14 cellular contexts compared by ENCODE assay signal in the genomic region with DNA sequence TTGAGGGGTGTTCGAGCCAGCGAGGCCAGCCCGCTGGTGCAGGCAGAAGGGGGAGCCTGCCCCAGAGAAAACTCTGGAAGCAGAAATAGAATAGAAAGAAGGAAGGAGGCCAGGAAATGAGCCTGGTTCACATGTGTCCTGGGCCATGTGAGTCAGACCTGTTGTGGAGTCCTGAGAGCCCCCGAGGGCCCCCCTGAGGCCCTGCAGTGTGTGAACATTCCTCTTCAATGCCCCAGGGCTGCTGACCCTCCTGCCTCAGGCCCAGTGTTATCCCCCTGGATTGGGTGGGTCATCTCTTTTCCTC. TPM values are rescaled to one million over a fixed set of nuclear protein-coding genes. Genes with fewer than 3 reads are reported as not detected.
DNase-seq lines count a peak whose midpoint lies in the region; ATAC-seq and TF ChIP-seq lines count a peak whose summit lies in the region.
"Had no signal": no experiment of that assay in that cellular context is flagged by ENCODE, and none has a peak within 500 bp of the region (broad histone marks: within the 10 kb centered on the region; RNA-seq: fewer than 3 reads in every experiment).

No MANE protein-coding gene starts in this region.

- no peak for TF ChIP-seq CTCF in colonic mucosa (IDR thresholded peaks at IDR 0.05)

- H3K9ac ChIP-seq in HUES64 (ENCODE audit: low read depth, low read length) (no peak overlapping the region), colonic mucosa (ENCODE audit: low read depth in 2 of 2, low read length in 2 of 2) (peak overlapping the region; percentile 36 to 80)

- H3K9me3 ChIP-seq in HUES64 (ENCODE audit: insufficient read depth, low read depth, low read length): no peaks in the 10 kb centered on the region
- H3K9me3 ChIP-seq in colonic mucosa: no peaks in the 10 kb centered on the region

- intact Hi-C loops in colonic mucosa (cut with DNase I): no loop called here

- H3K4me3 ChIP-seq in HUES64 (ENCODE audit: low read length): no peak overlapping the region
- H3K4me3 ChIP-seq in colonic mucosa: no peak overlapping the region
- H3K4me3 ChIP-seq: K562 had no signal

- H3K36me3 ChIP-seq in HUES64 (ENCODE audit: insufficient read depth, low read length): peaks cover 86% of the 10 kb centered on the region
- peaks cover 5% of the 10 kb centered on the region for H3K36me3 ChIP-seq in colonic mucosa

- ATAC-seq in GM18867 (IDR thresholded peaks at IDR 0.05; ENCODE audit: unreplicated experiment) (no peak), HG02623 (IDR thresholded peaks at IDR 0.05; ENCODE audit: unreplicated experiment) (no peak), HG03571 (IDR thresholded peaks at IDR 0.05; ENCODE audit: unreplicated experiment) (no peak)
- ATAC-seq: K562 had no signal

- H3K27me3 ChIP-seq in HUES64 (ENCODE audit: insufficient read depth, low read length) (no peaks in the 10 kb centered on the region), colonic mucosa (no peaks in the 10 kb centered on the region)

- WGBS in HUES64: 77% methylated on average over 4 of the region's 4 CpGs

- H3K4me1 ChIP-seq in HUES64 (ENCODE audit: insufficient read depth, low read length): peaks cover 5% of the 10 kb centered on the region; the same call in 1 of the 2 replicates
- peaks cover 38% of the 10 kb centered on the region for H3K4me1 ChIP-seq in colonic mucosa

- DNase-seq in colonic mucosa (no peak), lung microvascular endothelial cell (ENCODE audit: low read depth in 2 of 2) (peak; percentile 26 to 46), LoVo (ENCODE audit: low spot score) (no peak)
- DNase-seq: DND-41, erythroblast, NCI-H510A had no signal

- H3K27ac ChIP-seq in HUES64 (ENCODE audit: low read depth, low read length) (peak overlapping the region; percentile 24), colonic mucosa (peak overlapping the region; percentile 84), temporal lobe (ENCODE audit: low read depth, low read length) (peak overlapping the region; percentile 68)

RNA-seq across cellular contexts. Expression of a gene that starts 0.2 kb away (rescaled TPM):
- not detected for polyA plus RNA-seq in HUES64 (2013, experiment 1 of 2)
- polyA plus RNA-seq in HUES64 (2013, experiment 2 of 2): not detected
- not detected for total RNA-seq in colonic mucosa
- total RNA-seq in lung microvascular endothelial cell: not detected in 2 replicates
- total RNA-seq in temporal lobe: not detected
- total RNA-seq: K562; mucosa of gallbladder; T-helper 2 cell treated with Interferon-gamma antibody and Interleukin-4, amounts not matched to agents 100 ng/mL and 5 ng/mL, for 36 hours had no signal
- polyA plus RNA-seq: K562 had no signal

RNA-seq across cellular contexts. Expression of a gene that starts 19.3 kb away (rescaled TPM):
- 30.2 TPM for polyA plus RNA-seq in HUES64 (2013, experiment 1 of 2)
- 32.8 TPM for polyA plus RNA-seq in HUES64 (2013, experiment 2 of 2)
- total RNA-seq in colonic mucosa (100 to 1,000 TPM; 107 to 123 TPM), lung microvascular endothelial cell (0.60 and 1.3 TPM in 2 replicates), temporal lobe (116 TPM)

RNA-seq across cellular contexts. Expression of a gene that starts 36.4 kb away (rescaled TPM):
- 24.3 TPM for polyA plus RNA-seq in HUES64 (2013, experiment 1 of 2)
- polyA plus RNA-seq in HUES64 (2013, experiment 2 of 2): 28.5 TPM
- total RNA-seq in colonic mucosa (100 to 1,000 TPM; 161 to 181 TPM), lung microvascular endothelial cell (6.7 and 10.5 TPM in 2 replicates), temporal lobe (4.9 TPM)

RNA-seq across cellular contexts. Expression of a gene that starts 58.7 kb away (rescaled TPM):
- 16.1 TPM for polyA plus RNA-seq in HUES64 (2013, experiment 1 of 2)
- polyA plus RNA-seq in HUES64 (2013, experiment 2 of 2): 20.5 TPM
- total RNA-seq in colonic mucosa (1 to 10 TPM; 4.8 to 7.0 TPM), lung microvascular endothelial cell (4.4 and 9.3 TPM in 2 replicates), temporal lobe (16.0 TPM)

Comparison
In these comparisons a context has a peak if more than half of its experiments do, and no peak if none do; other contexts are left out.
1. H3K27ac ChIP-seq: peak in every context shown above with its lines; median percentile 84 in colonic mucosa; 68 in temporal lobe; 24 in HUES64.
2. DNase-seq: peak in lung microvascular endothelial cell (2 of 2); none in colonic mucosa (single experiment) and LoVo (single experiment).
3. RNA of a gene that starts 19.3 kb away (total RNA-seq): 107 to 123 TPM in colonic mucosa and 116 TPM in temporal lobe (single experiment); 0.60 to 1.3 TPM in lung microvascular endothelial cell; every median in the first group is over 10 times any median in the second.
4. RNA of a gene that starts 36.4 kb away (total RNA-seq): 161 to 181 TPM in colonic mucosa; 6.7 to 10.5 TPM in lung microvascular endothelial cell and 4.9 TPM in temporal lobe (single experiment); every median in the first group is over 10 times any median in the second.